2 cellular contexts compared by ENCODE assay signal in the genomic region with DNA sequence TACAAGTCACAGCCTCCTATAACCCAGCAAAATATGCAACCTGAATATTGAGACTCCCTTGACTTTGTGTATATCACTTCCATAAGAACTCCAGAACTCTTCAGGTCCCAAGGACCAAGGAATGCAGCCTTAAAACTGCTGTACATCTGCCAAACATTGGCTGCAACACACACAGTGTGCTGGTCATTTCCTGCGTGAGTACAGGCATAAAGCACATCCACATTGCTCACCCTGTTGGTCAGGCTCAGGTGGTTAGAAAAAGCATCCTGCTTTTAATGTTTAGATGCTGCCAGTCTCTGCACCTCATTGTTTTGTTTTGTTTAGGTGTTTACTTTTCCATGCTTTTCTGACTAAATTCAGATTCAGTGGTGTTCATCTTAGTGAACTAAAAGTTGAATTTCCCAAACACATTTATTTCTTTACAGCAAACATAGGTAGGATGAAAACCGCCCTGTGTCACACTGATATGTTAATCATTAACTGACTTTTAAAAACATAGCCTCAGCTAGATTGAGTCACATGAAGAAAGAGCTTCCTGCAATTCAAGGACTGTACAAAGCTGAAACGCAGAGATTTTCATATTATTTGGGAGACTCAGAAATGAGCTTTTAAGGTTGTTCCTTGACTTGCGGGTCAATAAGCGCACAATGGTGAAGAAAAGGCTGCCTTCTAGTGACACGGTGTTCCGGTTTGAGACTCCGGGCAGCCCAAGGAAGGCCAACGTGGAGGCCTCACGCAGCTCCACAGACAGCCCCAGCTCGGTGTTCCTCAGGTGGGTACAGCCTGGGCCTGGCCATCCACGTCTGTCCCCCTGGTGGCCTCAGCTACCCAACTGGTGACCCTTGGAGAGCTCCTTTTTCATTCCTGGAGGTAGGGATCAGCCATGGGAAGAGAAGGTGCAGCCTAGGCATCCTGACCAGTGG.
TF ChIP-seq lines count a peak whose summit lies in the region.

No MANE protein-coding gene starts in this region.

TF ChIP-seq in GM12878, 131 proteins besides CTCF, POLR2A, EP300 and RAD21:
- TF ChIP-seq POLR2AphosphoS2 (IDR thresholded peaks at IDR 0.05; ENCODE audit: low read depth, low read length), result no peak
- no peak for TF ChIP-seq NR2C2 (IDR thresholded peaks at IDR 0.05; ENCODE audit: borderline replicate concordance, control insufficient read depth, insufficient read length, low read depth)

TF ChIP-seq in HepG2, 621 proteins besides CTCF, POLR2A, EP300 and RAD21 (continues in another document):
- no peak for TF ChIP-seq ZSCAN21 (CRISPR knock-in tag; IDR thresholded peaks at IDR 0.05; ENCODE audit: borderline replicate concordance)
- TF ChIP-seq MZF1 (CRISPR knock-in tag; IDR thresholded peaks at IDR 0.05; ENCODE audit: borderline replicate concordance), result no peak
- no peak for TF ChIP-seq BRCA1 (CRISPR knock-in tag; IDR thresholded peaks at IDR 0.05)
- 0 out of 2 replicates have a peak, but pooled peaks have one; percentile 63 for TF ChIP-seq ZNF543 (CRISPR knock-in tag; IDR thresholded peaks at IDR 0.05)
- no peak for TF ChIP-seq SRY (CRISPR knock-in tag; IDR thresholded peaks at IDR 0.05)
- no peak for TF ChIP-seq ATRX (CRISPR knock-in tag; IDR thresholded peaks at IDR 0.05; ENCODE audit: borderline replicate concordance)
- no peak for TF ChIP-seq ERF (CRISPR knock-in tag; IDR thresholded peaks at IDR 0.05)
- no peak for TF ChIP-seq HNRNPK (IDR thresholded peaks at IDR 0.05; ENCODE audit: low read depth, low read length, poor library complexity, severe bottlenecking)
- no peak for TF ChIP-seq NONO (IDR thresholded peaks at IDR 0.05)
- no peak for TF ChIP-seq NONO (CRISPR knock-in tag; conservative IDR thresholded peaks at IDR 0.05)
- no peak for TF ChIP-seq CC2D1A (CRISPR knock-in tag; IDR thresholded peaks at IDR 0.05)
- TF ChIP-seq, protein P1, sequence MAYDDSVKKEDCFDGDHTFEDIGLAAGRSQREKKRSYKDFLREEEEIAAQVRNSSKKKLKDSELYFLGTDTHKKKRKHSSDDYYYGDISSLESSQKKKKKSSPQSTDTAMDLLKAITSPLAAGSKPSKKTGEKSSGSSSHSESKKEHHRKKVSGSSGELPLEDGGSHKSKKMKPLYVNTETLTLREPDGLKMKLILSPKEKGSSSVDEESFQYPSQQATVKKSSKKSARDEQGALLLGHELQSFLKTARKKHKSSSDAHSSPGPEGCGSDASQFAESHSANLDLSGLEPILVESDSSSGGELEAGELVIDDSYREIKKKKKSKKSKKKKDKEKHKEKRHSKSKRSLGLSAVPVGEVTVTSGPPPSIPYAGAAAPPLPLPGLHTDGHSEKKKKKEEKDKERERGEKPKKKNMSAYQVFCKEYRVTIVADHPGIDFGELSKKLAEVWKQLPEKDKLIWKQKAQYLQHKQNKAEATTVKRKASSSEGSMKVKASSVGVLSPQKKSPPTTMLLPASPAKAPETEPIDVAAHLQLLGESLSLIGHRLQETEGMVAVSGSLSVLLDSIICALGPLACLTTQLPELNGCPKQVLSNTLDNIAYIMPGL (CRISPR knock-in tag; IDR thresholded peaks at IDR 0.05; ENCODE audit: borderline replicate concordance in 1 of 2, low read depth in 1 of 2), result peak in 1 of 2 experiments; percentile 81; a peak in 2 of 4 replicates
- TF ChIP-seq ZNF790 (CRISPR knock-in tag; IDR thresholded peaks at IDR 0.05; ENCODE audit: borderline replicate concordance), result peak; percentile 69; the same call in 1 of the 2 replicates
- TF ChIP-seq, protein P2, sequence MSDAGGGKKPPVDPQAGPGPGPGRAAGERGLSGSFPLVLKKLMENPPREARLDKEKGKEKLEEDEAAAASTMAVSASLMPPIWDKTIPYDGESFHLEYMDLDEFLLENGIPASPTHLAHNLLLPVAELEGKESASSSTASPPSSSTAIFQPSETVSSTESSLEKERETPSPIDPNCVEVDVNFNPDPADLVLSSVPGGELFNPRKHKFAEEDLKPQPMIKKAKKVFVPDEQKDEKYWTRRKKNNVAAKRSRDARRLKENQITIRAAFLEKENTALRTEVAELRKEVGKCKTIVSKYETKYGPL (CRISPR knock-in tag; IDR thresholded peaks at IDR 0.05), result no peak
- 0 out of 2 replicates have a peak, but pooled peaks have one; percentile 84 for TF ChIP-seq ZNF510 (CRISPR knock-in tag; IDR thresholded peaks at IDR 0.05; ENCODE audit: low read depth)
- peak; percentile 74 for TF ChIP-seq IRF2 (CRISPR knock-in tag; IDR thresholded peaks at IDR 0.05)
- TF ChIP-seq NFIB (CRISPR knock-in tag; IDR thresholded peaks at IDR 0.05; ENCODE audit: borderline replicate concordance), result no peak
- no peak for TF ChIP-seq ZNF432 (CRISPR knock-in tag; IDR thresholded peaks at IDR 0.05; ENCODE audit: borderline replicate concordance)
- TF ChIP-seq, protein P3, sequence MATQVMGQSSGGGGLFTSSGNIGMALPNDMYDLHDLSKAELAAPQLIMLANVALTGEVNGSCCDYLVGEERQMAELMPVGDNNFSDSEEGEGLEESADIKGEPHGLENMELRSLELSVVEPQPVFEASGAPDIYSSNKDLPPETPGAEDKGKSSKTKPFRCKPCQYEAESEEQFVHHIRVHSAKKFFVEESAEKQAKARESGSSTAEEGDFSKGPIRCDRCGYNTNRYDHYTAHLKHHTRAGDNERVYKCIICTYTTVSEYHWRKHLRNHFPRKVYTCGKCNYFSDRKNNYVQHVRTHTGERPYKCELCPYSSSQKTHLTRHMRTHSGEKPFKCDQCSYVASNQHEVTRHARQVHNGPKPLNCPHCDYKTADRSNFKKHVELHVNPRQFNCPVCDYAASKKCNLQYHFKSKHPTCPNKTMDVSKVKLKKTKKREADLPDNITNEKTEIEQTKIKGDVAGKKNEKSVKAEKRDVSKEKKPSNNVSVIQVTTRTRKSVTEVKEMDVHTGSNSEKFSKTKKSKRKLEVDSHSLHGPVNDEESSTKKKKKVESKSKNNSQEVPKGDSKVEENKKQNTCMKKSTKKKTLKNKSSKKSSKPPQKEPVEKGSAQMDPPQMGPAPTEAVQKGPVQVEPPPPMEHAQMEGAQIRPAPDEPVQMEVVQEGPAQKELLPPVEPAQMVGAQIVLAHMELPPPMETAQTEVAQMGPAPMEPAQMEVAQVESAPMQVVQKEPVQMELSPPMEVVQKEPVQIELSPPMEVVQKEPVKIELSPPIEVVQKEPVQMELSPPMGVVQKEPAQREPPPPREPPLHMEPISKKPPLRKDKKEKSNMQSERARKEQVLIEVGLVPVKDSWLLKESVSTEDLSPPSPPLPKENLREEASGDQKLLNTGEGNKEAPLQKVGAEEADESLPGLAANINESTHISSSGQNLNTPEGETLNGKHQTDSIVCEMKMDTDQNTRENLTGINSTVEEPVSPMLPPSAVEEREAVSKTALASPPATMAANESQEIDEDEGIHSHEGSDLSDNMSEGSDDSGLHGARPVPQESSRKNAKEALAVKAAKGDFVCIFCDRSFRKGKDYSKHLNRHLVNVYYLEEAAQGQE (IDR thresholded peaks at IDR 0.05; ENCODE audit: borderline replicate concordance in 1 of 2, low read depth in 1 of 2, low read length in 2 of 2), result no peak; a peak in 1 of 4 replicates
- TF ChIP-seq SNAI1 (CRISPR knock-in tag; IDR thresholded peaks at IDR 0.05; ENCODE audit: borderline replicate concordance), result no peak
- TF ChIP-seq ZSCAN22 (CRISPR knock-in tag; IDR thresholded peaks at IDR 0.05), result no peak
- TF ChIP-seq, protein P4, sequence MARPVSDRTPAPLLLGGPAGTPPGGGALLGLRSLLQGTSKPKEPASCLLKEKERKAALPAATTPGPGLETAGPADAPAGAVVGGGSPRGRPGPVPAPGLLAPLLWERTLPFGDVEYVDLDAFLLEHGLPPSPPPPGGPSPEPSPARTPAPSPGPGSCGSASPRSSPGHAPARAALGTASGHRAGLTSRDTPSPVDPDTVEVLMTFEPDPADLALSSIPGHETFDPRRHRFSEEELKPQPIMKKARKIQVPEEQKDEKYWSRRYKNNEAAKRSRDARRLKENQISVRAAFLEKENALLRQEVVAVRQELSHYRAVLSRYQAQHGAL (CRISPR knock-in tag; IDR thresholded peaks at IDR 0.05; ENCODE audit: not compliant biosample characterization), result no peak
- TF ChIP-seq ZNF33B (CRISPR knock-in tag; IDR thresholded peaks at IDR 0.05), result no peak
- TF ChIP-seq, protein P5, sequence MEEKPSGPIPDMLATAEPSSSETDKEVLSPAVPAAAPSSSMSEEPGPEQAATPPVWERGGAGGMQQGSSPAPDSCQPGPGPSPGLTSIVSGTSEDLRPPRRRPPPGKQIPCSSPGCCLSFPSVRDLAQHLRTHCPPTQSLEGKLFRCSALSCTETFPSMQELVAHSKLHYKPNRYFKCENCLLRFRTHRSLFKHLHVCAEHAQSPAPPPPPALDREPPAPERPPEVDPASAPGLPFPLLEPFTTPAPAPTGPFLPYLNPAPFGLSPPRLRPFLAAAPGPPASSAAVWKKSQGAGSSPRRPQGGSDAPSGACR (CRISPR knock-in tag; IDR thresholded peaks at IDR 0.05), result peak; percentile 61
- TF ChIP-seq RBFOX2 (IDR thresholded peaks at IDR 0.05; ENCODE audit: low read depth, low read length), result peak; percentile 43
- TF ChIP-seq ZNF496 (CRISPR knock-in tag; IDR thresholded peaks at IDR 0.05; ENCODE audit: insufficient replicate concordance), result no peak
- peak; percentile 57; the same call in 1 of the 2 replicates for TF ChIP-seq KDM2A (CRISPR knock-in tag; IDR thresholded peaks at IDR 0.05; ENCODE audit: borderline replicate concordance, low read depth)
- TF ChIP-seq U2AF1 (optimal IDR thresholded peaks at IDR 0.05; ENCODE audit: low read depth, low read length), result no peak
- no peak for TF ChIP-seq ADNP (CRISPR knock-in tag; IDR thresholded peaks at IDR 0.05)
- 0 out of 2 replicates have a peak, but pooled peaks have one; percentile 57 for TF ChIP-seq ZNF230 (CRISPR knock-in tag; IDR thresholded peaks at IDR 0.05)
- TF ChIP-seq, protein P6, sequence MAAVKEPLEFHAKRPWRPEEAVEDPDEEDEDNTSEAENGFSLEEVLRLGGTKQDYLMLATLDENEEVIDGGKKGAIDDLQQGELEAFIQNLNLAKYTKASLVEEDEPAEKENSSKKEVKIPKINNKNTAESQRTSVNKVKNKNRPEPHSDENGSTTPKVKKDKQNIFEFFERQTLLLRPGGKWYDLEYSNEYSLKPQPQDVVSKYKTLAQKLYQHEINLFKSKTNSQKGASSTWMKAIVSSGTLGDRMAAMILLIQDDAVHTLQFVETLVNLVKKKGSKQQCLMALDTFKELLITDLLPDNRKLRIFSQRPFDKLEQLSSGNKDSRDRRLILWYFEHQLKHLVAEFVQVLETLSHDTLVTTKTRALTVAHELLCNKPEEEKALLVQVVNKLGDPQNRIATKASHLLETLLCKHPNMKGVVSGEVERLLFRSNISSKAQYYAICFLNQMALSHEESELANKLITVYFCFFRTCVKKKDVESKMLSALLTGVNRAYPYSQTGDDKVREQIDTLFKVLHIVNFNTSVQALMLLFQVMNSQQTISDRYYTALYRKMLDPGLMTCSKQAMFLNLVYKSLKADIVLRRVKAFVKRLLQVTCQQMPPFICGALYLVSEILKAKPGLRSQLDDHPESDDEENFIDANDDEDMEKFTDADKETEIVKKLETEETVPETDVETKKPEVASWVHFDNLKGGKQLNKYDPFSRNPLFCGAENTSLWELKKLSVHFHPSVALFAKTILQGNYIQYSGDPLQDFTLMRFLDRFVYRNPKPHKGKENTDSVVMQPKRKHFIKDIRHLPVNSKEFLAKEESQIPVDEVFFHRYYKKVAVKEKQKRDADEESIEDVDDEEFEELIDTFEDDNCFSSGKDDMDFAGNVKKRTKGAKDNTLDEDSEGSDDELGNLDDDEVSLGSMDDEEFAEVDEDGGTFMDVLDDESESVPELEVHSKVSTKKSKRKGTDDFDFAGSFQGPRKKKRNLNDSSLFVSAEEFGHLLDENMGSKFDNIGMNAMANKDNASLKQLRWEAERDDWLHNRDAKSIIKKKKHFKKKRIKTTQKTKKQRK (IDR thresholded peaks at IDR 0.05; ENCODE audit: low read length), result no peak
- no peak for TF ChIP-seq HNF4G (IDR thresholded peaks at IDR 0.05; ENCODE audit: borderline replicate concordance, low read depth, low read length)
- TF ChIP-seq HNF4G (CRISPR knock-in tag; IDR thresholded peaks at IDR 0.05; ENCODE audit: borderline replicate concordance, low read depth), result no peak
- TF ChIP-seq, protein P7, sequence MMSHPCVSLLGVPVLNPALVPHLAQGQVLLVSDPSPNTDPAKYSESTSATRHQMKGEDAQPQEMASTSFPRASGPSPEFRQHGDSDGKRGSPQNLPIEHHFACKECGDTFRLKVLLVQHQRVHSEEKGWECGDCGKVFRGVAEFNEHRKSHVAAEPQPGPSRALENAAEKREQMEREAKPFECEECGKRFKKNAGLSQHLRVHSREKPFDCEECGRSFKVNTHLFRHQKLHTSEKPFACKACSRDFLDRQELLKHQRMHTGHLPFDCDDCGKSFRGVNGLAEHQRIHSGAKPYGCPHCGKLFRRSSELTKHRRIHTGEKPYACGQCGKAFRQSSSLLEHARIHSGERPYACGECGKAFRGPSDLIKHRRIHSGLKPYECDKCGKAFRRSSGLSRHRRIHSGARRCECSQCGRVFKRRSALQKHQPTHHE (CRISPR knock-in tag; IDR thresholded peaks at IDR 0.05; ENCODE audit: borderline replicate concordance), result no peak
- TF ChIP-seq, protein P8, sequence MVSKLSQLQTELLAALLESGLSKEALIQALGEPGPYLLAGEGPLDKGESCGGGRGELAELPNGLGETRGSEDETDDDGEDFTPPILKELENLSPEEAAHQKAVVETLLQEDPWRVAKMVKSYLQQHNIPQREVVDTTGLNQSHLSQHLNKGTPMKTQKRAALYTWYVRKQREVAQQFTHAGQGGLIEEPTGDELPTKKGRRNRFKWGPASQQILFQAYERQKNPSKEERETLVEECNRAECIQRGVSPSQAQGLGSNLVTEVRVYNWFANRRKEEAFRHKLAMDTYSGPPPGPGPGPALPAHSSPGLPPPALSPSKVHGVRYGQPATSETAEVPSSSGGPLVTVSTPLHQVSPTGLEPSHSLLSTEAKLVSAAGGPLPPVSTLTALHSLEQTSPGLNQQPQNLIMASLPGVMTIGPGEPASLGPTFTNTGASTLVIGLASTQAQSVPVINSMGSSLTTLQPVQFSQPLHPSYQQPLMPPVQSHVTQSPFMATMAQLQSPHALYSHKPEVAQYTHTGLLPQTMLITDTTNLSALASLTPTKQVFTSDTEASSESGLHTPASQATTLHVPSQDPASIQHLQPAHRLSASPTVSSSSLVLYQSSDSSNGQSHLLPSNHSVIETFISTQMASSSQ (IDR thresholded peaks at IDR 0.05; ENCODE audit: low read depth), result peak; percentile 92
- TF ChIP-seq, protein P8 (CRISPR knock-in tag; IDR thresholded peaks at IDR 0.05; ENCODE audit: borderline replicate concordance), result peak; percentile 95
